ENCODE assay signal across 1 cellular context in the genomic region with DNA sequence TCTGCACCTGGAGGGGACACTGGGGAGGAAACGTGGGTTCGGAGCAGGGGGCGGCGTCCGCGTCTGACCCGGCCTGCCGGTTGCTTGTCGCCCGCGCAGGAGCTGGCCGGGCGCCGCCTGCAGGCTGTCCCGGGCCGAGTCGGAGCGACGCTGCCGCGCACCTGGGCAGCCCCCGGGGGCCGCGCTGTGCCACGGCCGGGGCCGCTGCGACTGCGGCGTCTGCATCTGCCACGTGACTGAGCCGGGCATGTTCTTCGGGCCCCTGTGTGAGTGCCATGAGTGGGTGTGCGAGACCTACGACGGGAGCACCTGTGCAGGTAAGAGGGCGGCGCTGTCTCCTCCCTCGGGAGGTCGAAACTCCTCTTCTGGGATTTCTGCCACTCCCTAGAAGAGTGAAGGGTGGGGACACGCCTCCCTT.
TF ChIP-seq lines count a peak whose summit lies in the region.

No MANE protein-coding gene starts in this region.

TF ChIP-seq in SK-N-SH treated with all-trans-retinoic acid at 6 μM for 48 hours, 23 proteins besides CTCF, POLR2A, EP300 and RAD21 (continued from another document):
- TF ChIP-seq, protein P1, sequence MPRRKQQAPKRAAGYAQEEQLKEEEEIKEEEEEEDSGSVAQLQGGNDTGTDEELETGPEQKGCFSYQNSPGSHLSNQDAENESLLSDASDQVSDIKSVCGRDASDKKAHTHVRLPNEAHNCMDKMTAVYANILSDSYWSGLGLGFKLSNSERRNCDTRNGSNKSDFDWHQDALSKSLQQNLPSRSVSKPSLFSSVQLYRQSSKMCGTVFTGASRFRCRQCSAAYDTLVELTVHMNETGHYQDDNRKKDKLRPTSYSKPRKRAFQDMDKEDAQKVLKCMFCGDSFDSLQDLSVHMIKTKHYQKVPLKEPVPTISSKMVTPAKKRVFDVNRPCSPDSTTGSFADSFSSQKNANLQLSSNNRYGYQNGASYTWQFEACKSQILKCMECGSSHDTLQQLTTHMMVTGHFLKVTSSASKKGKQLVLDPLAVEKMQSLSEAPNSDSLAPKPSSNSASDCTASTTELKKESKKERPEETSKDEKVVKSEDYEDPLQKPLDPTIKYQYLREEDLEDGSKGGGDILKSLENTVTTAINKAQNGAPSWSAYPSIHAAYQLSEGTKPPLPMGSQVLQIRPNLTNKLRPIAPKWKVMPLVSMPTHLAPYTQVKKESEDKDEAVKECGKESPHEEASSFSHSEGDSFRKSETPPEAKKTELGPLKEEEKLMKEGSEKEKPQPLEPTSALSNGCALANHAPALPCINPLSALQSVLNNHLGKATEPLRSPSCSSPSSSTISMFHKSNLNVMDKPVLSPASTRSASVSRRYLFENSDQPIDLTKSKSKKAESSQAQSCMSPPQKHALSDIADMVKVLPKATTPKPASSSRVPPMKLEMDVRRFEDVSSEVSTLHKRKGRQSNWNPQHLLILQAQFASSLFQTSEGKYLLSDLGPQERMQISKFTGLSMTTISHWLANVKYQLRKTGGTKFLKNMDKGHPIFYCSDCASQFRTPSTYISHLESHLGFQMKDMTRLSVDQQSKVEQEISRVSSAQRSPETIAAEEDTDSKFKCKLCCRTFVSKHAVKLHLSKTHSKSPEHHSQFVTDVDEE (CRISPR knock-in tag; IDR thresholded peaks at IDR 0.05), result no peak
- TF ChIP-seq ZFP30 (CRISPR knock-in tag; IDR thresholded peaks at IDR 0.05) (no peak), TOX (CRISPR knock-in tag; IDR thresholded peaks at IDR 0.05; ENCODE audit: borderline replicate concordance) (no peak), ZNF565 (CRISPR knock-in tag; conservative IDR thresholded peaks at IDR 0.05; ENCODE audit: low read depth) (no peak), ZNF8 (CRISPR knock-in tag; IDR thresholded peaks at IDR 0.05) (no peak)
- TF ChIP-seq, protein P2, sequence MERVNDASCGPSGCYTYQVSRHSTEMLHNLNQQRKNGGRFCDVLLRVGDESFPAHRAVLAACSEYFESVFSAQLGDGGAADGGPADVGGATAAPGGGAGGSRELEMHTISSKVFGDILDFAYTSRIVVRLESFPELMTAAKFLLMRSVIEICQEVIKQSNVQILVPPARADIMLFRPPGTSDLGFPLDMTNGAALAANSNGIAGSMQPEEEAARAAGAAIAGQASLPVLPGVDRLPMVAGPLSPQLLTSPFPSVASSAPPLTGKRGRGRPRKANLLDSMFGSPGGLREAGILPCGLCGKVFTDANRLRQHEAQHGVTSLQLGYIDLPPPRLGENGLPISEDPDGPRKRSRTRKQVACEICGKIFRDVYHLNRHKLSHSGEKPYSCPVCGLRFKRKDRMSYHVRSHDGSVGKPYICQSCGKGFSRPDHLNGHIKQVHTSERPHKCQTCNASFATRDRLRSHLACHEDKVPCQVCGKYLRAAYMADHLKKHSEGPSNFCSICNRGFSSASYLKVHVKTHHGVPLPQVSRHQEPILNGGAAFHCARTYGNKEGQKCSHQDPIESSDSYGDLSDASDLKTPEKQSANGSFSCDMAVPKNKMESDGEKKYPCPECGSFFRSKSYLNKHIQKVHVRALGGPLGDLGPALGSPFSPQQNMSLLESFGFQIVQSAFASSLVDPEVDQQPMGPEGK (CRISPR knock-in tag; IDR thresholded peaks at IDR 0.05; ENCODE audit: borderline replicate concordance), result no peak
